Comparison of ENCODE assay signal across 2 cellular contexts in genomic region chr11:3849297-3849874, GRCh38.
TF ChIP-seq lines count a peak whose summit lies in the region.

No MANE protein-coding gene starts in this region.

TF ChIP-seq in HEK293T, 16 proteins besides CTCF, POLR2A, EP300 and RAD21:
- TF ChIP-seq BHLHE40 (IDR thresholded peaks at IDR 0.05; ENCODE audit: borderline replicate concordance) = no peak
- TF ChIP-seq CTBP1 (IDR thresholded peaks at IDR 0.05; ENCODE audit: borderline replicate concordance) = no peak
- no peak for TF ChIP-seq FOXM1 (IDR thresholded peaks at IDR 0.05; ENCODE audit: borderline replicate concordance)
- no peak for TF ChIP-seq ARNT (IDR thresholded peaks at IDR 0.05)
- no peak for TF ChIP-seq LEF1 (IDR thresholded peaks at IDR 0.05; ENCODE audit: borderline replicate concordance)
- TF ChIP-seq PKNOX1 (IDR thresholded peaks at IDR 0.05) = no peak
- TF ChIP-seq FOXA1 (IDR thresholded peaks at IDR 0.05) = no peak
- TF ChIP-seq SUZ12 (IDR thresholded peaks at IDR 0.05) = no peak
- TF ChIP-seq TARDBP (IDR thresholded peaks at IDR 0.05) = no peak
- TF ChIP-seq NFRKB (IDR thresholded peaks at IDR 0.05) = no peak
- no peak for TF ChIP-seq ELF4 (IDR thresholded peaks at IDR 0.05)
- no peak for TF ChIP-seq SP1 (IDR thresholded peaks at IDR 0.05)
- TF ChIP-seq HDGF (IDR thresholded peaks at IDR 0.05; ENCODE audit: borderline replicate concordance) = no peak
- no peak for TF ChIP-seq ZNF384 (IDR thresholded peaks at IDR 0.05)
- TF ChIP-seq FOXK2 (IDR thresholded peaks at IDR 0.05) = no peak
- no peak for TF ChIP-seq L3MBTL2 (conservative IDR thresholded peaks at IDR 0.05)

TF ChIP-seq in GM12878, 131 proteins besides CTCF, POLR2A, EP300 and RAD21:
- TF ChIP-seq ZNF24 (IDR thresholded peaks at IDR 0.05) = peak; percentile 83; the same call in 1 of the 2 replicates
- no peak for TF ChIP-seq NBN (IDR thresholded peaks at IDR 0.05)
- TF ChIP-seq SMC3 (IDR thresholded peaks at IDR 0.05; ENCODE audit: borderline replicate concordance, low read length) = peak; percentile 88
- TF ChIP-seq ZBTB33 (IDR thresholded peaks at IDR 0.05) = no peak
- TF ChIP-seq ZZZ3 (IDR thresholded peaks at IDR 0.05; ENCODE audit: control insufficient read depth, insufficient read length, low read depth) = no peak
- TF ChIP-seq, protein P1, sequence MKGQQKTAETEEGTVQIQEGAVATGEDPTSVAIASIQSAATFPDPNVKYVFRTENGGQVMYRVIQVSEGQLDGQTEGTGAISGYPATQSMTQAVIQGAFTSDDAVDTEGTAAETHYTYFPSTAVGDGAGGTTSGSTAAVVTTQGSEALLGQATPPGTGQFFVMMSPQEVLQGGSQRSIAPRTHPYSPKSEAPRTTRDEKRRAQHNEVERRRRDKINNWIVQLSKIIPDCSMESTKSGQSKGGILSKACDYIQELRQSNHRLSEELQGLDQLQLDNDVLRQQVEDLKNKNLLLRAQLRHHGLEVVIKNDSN (IDR thresholded peaks at IDR 0.05; ENCODE audit: borderline replicate concordance, extremely low read length, insufficient read depth, low read depth, low read length) = no peak
- TF ChIP-seq CEBPZ (IDR thresholded peaks at IDR 0.05; ENCODE audit: low read depth, low read length) = no peak
- TF ChIP-seq, protein P2, sequence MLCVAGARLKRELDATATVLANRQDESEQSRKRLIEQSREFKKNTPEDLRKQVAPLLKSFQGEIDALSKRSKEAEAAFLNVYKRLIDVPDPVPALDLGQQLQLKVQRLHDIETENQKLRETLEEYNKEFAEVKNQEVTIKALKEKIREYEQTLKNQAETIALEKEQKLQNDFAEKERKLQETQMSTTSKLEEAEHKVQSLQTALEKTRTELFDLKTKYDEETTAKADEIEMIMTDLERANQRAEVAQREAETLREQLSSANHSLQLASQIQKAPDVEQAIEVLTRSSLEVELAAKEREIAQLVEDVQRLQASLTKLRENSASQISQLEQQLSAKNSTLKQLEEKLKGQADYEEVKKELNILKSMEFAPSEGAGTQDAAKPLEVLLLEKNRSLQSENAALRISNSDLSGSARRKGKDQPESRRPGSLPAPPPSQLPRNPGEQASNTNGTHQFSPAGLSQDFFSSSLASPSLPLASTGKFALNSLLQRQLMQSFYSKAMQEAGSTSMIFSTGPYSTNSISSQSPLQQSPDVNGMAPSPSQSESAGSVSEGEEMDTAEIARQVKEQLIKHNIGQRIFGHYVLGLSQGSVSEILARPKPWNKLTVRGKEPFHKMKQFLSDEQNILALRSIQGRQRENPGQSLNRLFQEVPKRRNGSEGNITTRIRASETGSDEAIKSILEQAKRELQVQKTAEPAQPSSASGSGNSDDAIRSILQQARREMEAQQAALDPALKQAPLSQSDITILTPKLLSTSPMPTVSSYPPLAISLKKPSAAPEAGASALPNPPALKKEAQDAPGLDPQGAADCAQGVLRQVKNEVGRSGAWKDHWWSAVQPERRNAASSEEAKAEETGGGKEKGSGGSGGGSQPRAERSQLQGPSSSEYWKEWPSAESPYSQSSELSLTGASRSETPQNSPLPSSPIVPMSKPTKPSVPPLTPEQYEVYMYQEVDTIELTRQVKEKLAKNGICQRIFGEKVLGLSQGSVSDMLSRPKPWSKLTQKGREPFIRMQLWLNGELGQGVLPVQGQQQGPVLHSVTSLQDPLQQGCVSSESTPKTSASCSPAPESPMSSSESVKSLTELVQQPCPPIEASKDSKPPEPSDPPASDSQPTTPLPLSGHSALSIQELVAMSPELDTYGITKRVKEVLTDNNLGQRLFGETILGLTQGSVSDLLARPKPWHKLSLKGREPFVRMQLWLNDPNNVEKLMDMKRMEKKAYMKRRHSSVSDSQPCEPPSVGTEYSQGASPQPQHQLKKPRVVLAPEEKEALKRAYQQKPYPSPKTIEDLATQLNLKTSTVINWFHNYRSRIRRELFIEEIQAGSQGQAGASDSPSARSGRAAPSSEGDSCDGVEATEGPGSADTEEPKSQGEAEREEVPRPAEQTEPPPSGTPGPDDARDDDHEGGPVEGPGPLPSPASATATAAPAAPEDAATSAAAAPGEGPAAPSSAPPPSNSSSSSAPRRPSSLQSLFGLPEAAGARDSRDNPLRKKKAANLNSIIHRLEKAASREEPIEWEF (IDR thresholded peaks at IDR 0.05; ENCODE audit: insufficient replicate concordance, low read depth, low read length) = no peak
- TF ChIP-seq DPF2 (IDR thresholded peaks at IDR 0.05) = no peak
- peak; percentile 42; the same call in 1 of the 2 replicates for TF ChIP-seq SMARCA5 (IDR thresholded peaks at IDR 0.05)
- 0 out of 2 replicates have a peak, but pooled peaks have one; percentile 34 for TF ChIP-seq RELB (IDR thresholded peaks at IDR 0.05; ENCODE audit: low read depth)
- no peak for TF ChIP-seq KAT2A (conservative IDR thresholded peaks at IDR 0.05; ENCODE audit: control insufficient read depth, low read depth, low read length)
- TF ChIP-seq, protein P3, sequence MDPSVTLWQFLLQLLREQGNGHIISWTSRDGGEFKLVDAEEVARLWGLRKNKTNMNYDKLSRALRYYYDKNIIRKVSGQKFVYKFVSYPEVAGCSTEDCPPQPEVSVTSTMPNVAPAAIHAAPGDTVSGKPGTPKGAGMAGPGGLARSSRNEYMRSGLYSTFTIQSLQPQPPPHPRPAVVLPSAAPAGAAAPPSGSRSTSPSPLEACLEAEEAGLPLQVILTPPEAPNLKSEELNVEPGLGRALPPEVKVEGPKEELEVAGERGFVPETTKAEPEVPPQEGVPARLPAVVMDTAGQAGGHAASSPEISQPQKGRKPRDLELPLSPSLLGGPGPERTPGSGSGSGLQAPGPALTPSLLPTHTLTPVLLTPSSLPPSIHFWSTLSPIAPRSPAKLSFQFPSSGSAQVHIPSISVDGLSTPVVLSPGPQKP (IDR thresholded peaks at IDR 0.05; ENCODE audit: low read depth, low read length) = no peak
- TF ChIP-seq TAF1 (IDR thresholded peaks at IDR 0.05; ENCODE audit: borderline replicate concordance, low read depth, low read length) = no peak
TF ChIP-seq in GM12878: peak in this region for 4.
